In genomic region chr2:164792316-164793127, GRCh38 we compare ENCODE assay signal across 14 cellular contexts. TPM values are rescaled to one million over a fixed set of nuclear protein-coding genes. Genes with fewer than 3 reads are reported as not detected.
A peak's percentile ranks its signal among the peaks of the same experiment; 100 is the strongest.
DNase-seq lines count a peak whose midpoint lies in the region; ATAC-seq, FAIRE-seq and TF ChIP-seq lines count a peak whose summit lies in the region.
"Had no signal": no experiment of that assay in that cellular context is flagged by ENCODE, and none has a peak within 500 bp of the region (broad histone marks: within the 10 kb centered on the region; RNA-seq: fewer than 3 reads in every experiment).

No MANE protein-coding gene starts in this region.

- no peak for TF ChIP-seq POLR2A in H54 (IDR thresholded peaks at IDR 0.05; ENCODE audit: low read depth, low read length)

- H3K9me3 Mint-ChIP-seq in T-cell, result peaks cover 0 to under 1% (median 0%) of the 10 kb centered on the region in 3 donors
- H3K9me3 Mint-ChIP-seq: naive thymus-derived CD8-positive, alpha-beta T cell had no signal

- no peak overlapping the region for H3K27ac Mint-ChIP-seq in T-cell
- H3K27ac Mint-ChIP-seq: activated naive CD8-positive, alpha-beta T cell; CD4-positive, alpha-beta memory T cell; naive thymus-derived CD8-positive, alpha-beta T cell had no signal

- H3K4me3 Mint-ChIP-seq in T-cell, result no peak overlapping the region
- H3K4me3 Mint-ChIP-seq: activated naive CD8-positive, alpha-beta T cell; CD4-positive, alpha-beta memory T cell; naive thymus-derived CD8-positive, alpha-beta T cell had no signal

- H3K27me3 Mint-ChIP-seq in T-cell, result no peaks in the 10 kb centered on the region

- H3K27ac ChIP-seq in RWPE2 (ENCODE audit: poor library complexity, severe bottlenecking) (peak overlapping the region; percentile 68), small intestine (ENCODE audit: low read depth in 1 of 2, low read length in 1 of 2) (no peak overlapping the region), kidney (ENCODE audit: low read depth in 2 of 2, low read length in 2 of 2) (no peak overlapping the region)
- H3K27ac ChIP-seq: VCaP had no signal

- intact Hi-C loops in kidney (cut with DNase I), result no loop called here

- H3K9me3 ChIP-seq in RWPE2 (ENCODE audit: severe bottlenecking), result no peaks in the 10 kb centered on the region
- H3K9me3 ChIP-seq in small intestine (ENCODE audit: control insufficient read depth, low read depth), result no peaks in the 10 kb centered on the region
- no peaks in the 10 kb centered on the region for H3K9me3 ChIP-seq in kidney (ENCODE audit: control insufficient read depth in 1 of 2, low read length in 2 of 2)

- H3K36me3 ChIP-seq in RWPE2 (ENCODE audit: low read depth) (no peaks in the 10 kb centered on the region), small intestine (ENCODE audit: control insufficient read depth in 2 of 2, insufficient read depth in 2 of 2, low read length in 2 of 2) (no peaks in the 10 kb centered on the region), kidney (ENCODE audit: control insufficient read depth in 1 of 2, insufficient read depth in 2 of 2, low read length in 2 of 2) (no peaks in the 10 kb centered on the region)

- peaks cover 25% of the 10 kb centered on the region for H3K4me1 ChIP-seq in RWPE2 (ENCODE audit: insufficient read depth, poor library complexity, severe bottlenecking)
- H3K4me1 ChIP-seq in small intestine (ENCODE audit: control insufficient read depth in 2 of 2, insufficient read depth in 1 of 2, low read depth in 1 of 2, low read length in 1 of 2), result no peaks in the 10 kb centered on the region
- peaks cover 5 to 12% of the 10 kb centered on the region in 2 donors for H3K4me1 ChIP-seq in kidney (ENCODE audit: control insufficient read depth in 1 of 2, insufficient read depth in 1 of 2, low read depth in 1 of 2, low read length in 2 of 2)

- H3K4me3 ChIP-seq in RWPE2 (ENCODE audit: severe bottlenecking), result no peak overlapping the region
- no peak overlapping the region for H3K4me3 ChIP-seq in fibroblast of villous mesenchyme (ENCODE audit: low read depth, low read length)
- H3K4me3 ChIP-seq in small intestine (ENCODE audit: low read depth in 1 of 2, low read length in 2 of 2), result no peak overlapping the region
- H3K4me3 ChIP-seq in kidney (ENCODE audit: low read length in 2 of 2), result no peak overlapping the region

- TF ChIP-seq CTCF in RWPE2 (IDR thresholded peaks at IDR 0.05; ENCODE audit: poor library complexity, severe bottlenecking) (no peak), fibroblast of villous mesenchyme (IDR thresholded peaks at IDR 0.05; ENCODE audit: insufficient read depth, low read depth, low read length) (no peak), kidney (IDR thresholded peaks at IDR 0.05; ENCODE audit: borderline replicate concordance, extremely low read depth, insufficient read depth) (no peak)

- ATAC-seq in RWPE2 (ENCODE audit: low read depth), result peak; percentile 81
- ATAC-seq in T-cell (replicated peaks in 1 of 4), result no peak
- ATAC-seq: naive thymus-derived CD8-positive, alpha-beta T cell; stimulated activated naive CD8-positive, alpha-beta T cell treated with anti-CD3 and anti-CD28 coated beads, Interleukin-15, Interleukin-2, amounts not matched to agents 100 U/mL and 50 U/mL, for 24 hours had no signal

- CTCF ChIA-PET in T-cell (lab: Charles Lee), result no interaction called here

- H3K27me3 ChIP-seq in RWPE2 (ENCODE audit: insufficient read depth, poor library complexity, severe bottlenecking), result no peaks in the 10 kb centered on the region
- no peaks in the 10 kb centered on the region for H3K27me3 ChIP-seq in small intestine (ENCODE audit: control insufficient read depth in 2 of 2, insufficient read depth in 2 of 2, low read length in 2 of 2)

- FAIRE-seq in H54 (lab: Jason Lieb, UNC) (peak; percentile 20), small intestine (lab: Jason Lieb, UNC) (no peak), kidney (lab: Jason Lieb, UNC) (no peak)

- 83 to 85% (median 85%) methylated on average over 5 of the region's 5 CpGs for WGBS in small intestine, 3 donors

- no peaks in the 10 kb centered on the region for H3K36me3 Mint-ChIP-seq in T-cell
- H3K36me3 Mint-ChIP-seq: activated naive CD8-positive, alpha-beta T cell; CD4-positive, alpha-beta memory T cell; naive thymus-derived CD8-positive, alpha-beta T cell had no signal

- H3K4me1 Mint-ChIP-seq in T-cell, result no peaks in the 10 kb centered on the region
- H3K4me1 Mint-ChIP-seq: CD4-positive, alpha-beta memory T cell had no signal

- H3K9ac ChIP-seq in kidney (ENCODE audit: low read length in 2 of 2), result no peak overlapping the region

- POLR2A ChIA-PET in T-cell (lab: Charles Lee), result no interaction called here

- no peak for DNase-seq in H54 (ENCODE audit: insufficient read length, low spot score)
- no peak for DNase-seq in RWPE2 (ENCODE audit: low spot score)
- peak; percentile 65 for DNase-seq in fibroblast of villous mesenchyme (ENCODE audit: low read depth)
- DNase-seq in small intestine, result peak; percentile 15
- DNase-seq in NK-92 (lab: John Stamatoyannopoulos, UW; ENCODE audit: unreplicated experiment), result no peak
- no peak for DNase-seq in kidney
- no peak for DNase-seq in NCI-H187 (lab: John Stamatoyannopoulos, UW)
- no peak for DNase-seq in T-cell
- DNase-seq: CD4-positive, alpha-beta memory T cell; naive thymus-derived CD8-positive, alpha-beta T cell; NCI-H2107; stimulated activated naive CD8-positive, alpha-beta T cell treated with anti-CD3 and anti-CD28 coated beads, Interleukin-15, Interleukin-2, amounts not matched to agents 100 U/mL and 50 U/mL, for 24 hours had no signal

RNA-seq across cellular contexts. Expression of gene COBLL1, which starts 49.1 kb away (rescaled TPM):
- total RNA-seq in fibroblast of villous mesenchyme, result 13.4 and 15.5 TPM in 2 replicates
- polyA plus RNA-seq in small intestine, result 10 to 100 TPM in 1 of 3 donors, 1 to 10 TPM in 2; 5.4 to 10.1 (median 5.6) TPM
- 205 TPM for total RNA-seq in kidney
- 39.7 TPM for polyA plus RNA-seq in kidney (ENCODE audit: insufficient read depth, low read depth, low replicate concordance)
- 1 to 10 TPM in 4 of 5 donors, under 1 TPM in 1; 0.68 to 5.1 (median 1.9) TPM for total RNA-seq in T-cell
- total RNA-seq: CD4-positive, alpha-beta memory T cell had no signal

Comparison
In these comparisons a context has a peak if more than half of its experiments do, and no peak if none do; other contexts are left out.
1. DNase-seq: peak in fibroblast of villous mesenchyme (single experiment) and small intestine (single experiment); none in H54 (single experiment), RWPE2 (single experiment), NK-92 (single experiment), kidney (single experiment), NCI-H187 (0 of 2) and T-cell (0 of 34).
2. RNA of gene COBLL1, which starts 49.1 kb away (total RNA-seq): 205 TPM in kidney (single experiment); 13.4 to 15.5 TPM in fibroblast of villous mesenchyme and 0.68 to 5.1 TPM in T-cell; every median in the first group is over 10 times any median in the second.